ENCODE assay signal across 2 cellular contexts in the genomic region with DNA sequence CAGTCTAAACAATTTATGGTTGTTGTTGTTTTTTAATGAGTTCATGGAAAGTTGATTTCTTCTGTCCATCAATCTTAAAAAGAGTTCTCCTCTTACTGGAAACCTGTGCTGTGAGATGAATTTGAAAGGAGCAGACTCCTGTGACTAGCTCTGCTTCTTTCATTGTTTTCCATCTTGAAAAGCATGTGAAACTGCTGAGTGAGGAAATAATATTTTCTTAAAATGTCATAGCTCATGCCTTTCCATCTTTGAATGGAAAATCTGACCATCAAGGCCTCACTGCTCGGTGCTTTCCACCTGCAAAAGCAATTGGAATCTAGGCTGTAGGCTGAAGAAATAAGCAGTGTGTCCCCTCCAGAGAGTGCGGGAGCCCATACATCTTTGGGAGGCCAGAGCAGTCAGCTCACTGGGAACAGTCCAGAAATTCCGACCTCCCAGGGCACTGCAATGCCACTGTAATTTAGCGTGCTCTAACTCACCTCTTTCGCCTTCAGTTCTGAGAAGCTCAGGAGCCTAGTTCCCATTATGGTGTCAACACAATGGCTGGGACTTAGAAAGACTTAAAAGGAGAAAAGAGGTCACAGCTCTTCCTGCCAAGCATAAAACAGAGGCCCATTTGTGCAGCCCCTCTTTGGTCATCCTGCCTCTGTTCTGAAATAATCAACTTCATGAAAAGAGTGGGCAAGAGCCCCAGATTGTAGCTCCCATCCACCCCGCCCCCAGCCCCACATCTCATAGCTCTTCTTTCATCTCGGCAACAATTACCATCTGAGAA.
TF ChIP-seq lines count a peak whose summit lies in the region.

No MANE protein-coding gene starts in this region.

TF ChIP-seq in GM23338, 12 proteins besides CTCF, POLR2A, EP300 and RAD21 (continued from another document):
- TF ChIP-seq, protein P1, sequence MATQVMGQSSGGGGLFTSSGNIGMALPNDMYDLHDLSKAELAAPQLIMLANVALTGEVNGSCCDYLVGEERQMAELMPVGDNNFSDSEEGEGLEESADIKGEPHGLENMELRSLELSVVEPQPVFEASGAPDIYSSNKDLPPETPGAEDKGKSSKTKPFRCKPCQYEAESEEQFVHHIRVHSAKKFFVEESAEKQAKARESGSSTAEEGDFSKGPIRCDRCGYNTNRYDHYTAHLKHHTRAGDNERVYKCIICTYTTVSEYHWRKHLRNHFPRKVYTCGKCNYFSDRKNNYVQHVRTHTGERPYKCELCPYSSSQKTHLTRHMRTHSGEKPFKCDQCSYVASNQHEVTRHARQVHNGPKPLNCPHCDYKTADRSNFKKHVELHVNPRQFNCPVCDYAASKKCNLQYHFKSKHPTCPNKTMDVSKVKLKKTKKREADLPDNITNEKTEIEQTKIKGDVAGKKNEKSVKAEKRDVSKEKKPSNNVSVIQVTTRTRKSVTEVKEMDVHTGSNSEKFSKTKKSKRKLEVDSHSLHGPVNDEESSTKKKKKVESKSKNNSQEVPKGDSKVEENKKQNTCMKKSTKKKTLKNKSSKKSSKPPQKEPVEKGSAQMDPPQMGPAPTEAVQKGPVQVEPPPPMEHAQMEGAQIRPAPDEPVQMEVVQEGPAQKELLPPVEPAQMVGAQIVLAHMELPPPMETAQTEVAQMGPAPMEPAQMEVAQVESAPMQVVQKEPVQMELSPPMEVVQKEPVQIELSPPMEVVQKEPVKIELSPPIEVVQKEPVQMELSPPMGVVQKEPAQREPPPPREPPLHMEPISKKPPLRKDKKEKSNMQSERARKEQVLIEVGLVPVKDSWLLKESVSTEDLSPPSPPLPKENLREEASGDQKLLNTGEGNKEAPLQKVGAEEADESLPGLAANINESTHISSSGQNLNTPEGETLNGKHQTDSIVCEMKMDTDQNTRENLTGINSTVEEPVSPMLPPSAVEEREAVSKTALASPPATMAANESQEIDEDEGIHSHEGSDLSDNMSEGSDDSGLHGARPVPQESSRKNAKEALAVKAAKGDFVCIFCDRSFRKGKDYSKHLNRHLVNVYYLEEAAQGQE (IDR thresholded peaks at IDR 0.05; ENCODE audit: unreplicated experiment): no peak
- no peak for TF ChIP-seq EZH2 (IDR thresholded peaks at IDR 0.05; ENCODE audit: low read depth, unreplicated experiment)
- TF ChIP-seq ZNF331 (CRISPR knock-in tag; IDR thresholded peaks at IDR 0.05; ENCODE audit: low read depth): no peak
- TF ChIP-seq JUNB (IDR thresholded peaks at IDR 0.05; ENCODE audit: unreplicated experiment): no peak

TF ChIP-seq in K562, 482 proteins besides CTCF, POLR2A, EP300 and RAD21 (continued from another document):
- TF ChIP-seq MAFG (tag; conservative IDR thresholded peaks at IDR 0.05) (0 out of 2 replicates have a peak, but pooled peaks have one; percentile 25), ETV5 (CRISPR knock-in tag; IDR thresholded peaks at IDR 0.05; ENCODE audit: low read depth) (no peak), ZNF316 (IDR thresholded peaks at IDR 0.05) (peak; percentile 40; the same call in 1 of the 2 replicates), CLOCK (CRISPR knock-in tag; IDR thresholded peaks at IDR 0.05; ENCODE audit: borderline replicate concordance) (no peak)
